ENCODE assay signal across 27 cellular contexts in genomic region chr20:45848969-45849582, GRCh38. TPM values are rescaled to one million over a fixed set of nuclear protein-coding genes. Genes with fewer than 3 reads are reported as not detected.
"Had no signal": no experiment of that assay in that cellular context is flagged by ENCODE, and none has a peak within 500 bp of the region (broad histone marks: within the 10 kb centered on the region; RNA-seq: fewer than 3 reads in every experiment).

No MANE protein-coding gene starts in this region.

- H3K4me1 Mint-ChIP-seq: neural crest cell had no signal

- H3K9me3 Mint-ChIP-seq: activated CD4-positive, alpha-beta memory T cell treated with anti-CD3 and anti-CD28 coated beads, Interleukin-2, amount 10 ng/mL, durations not matched to agents 7 days and 5 days; activated CD4-positive, alpha-beta T cell treated with anti-CD3 and anti-CD28 coated beads, Interleukin-2, amount 10 ng/mL, durations not matched to agents 7 days and 5 days; activated T-cell treated with anti-CD3 and anti-CD28 coated beads, Interleukin-2, amount 50 U/mL, for 72 hours; naive thymus-derived CD4-positive, alpha-beta T cell; neural crest cell; T-helper 1 cell treated with Interleukin-12 subunit alpha and Interleukin-12 subunit beta and Interleukin-4 antibody, amounts not matched to agents 30 μg/mL and 1 μg/mL, for 36 hours had no signal

- H3K27ac Mint-ChIP-seq: activated CD4-positive, alpha-beta memory T cell treated with anti-CD3 and anti-CD28 coated beads, Interleukin-2, amount 10 ng/mL, durations not matched to agents 7 days and 5 days; activated CD4-positive, alpha-beta T cell treated with anti-CD3 and anti-CD28 coated beads, Interleukin-2, amount 10 ng/mL, durations not matched to agents 7 days and 5 days; activated naive CD8-positive, alpha-beta T cell; activated T-cell treated with anti-CD3 and anti-CD28 coated beads, Interleukin-2, amount 50 U/mL, for 72 hours; T-helper 1 cell treated with Interleukin-12 subunit alpha and Interleukin-12 subunit beta and Interleukin-4 antibody, amounts not matched to agents 30 μg/mL and 1 μg/mL, for 36 hours had no signal

- H3K4me3 ChIP-seq: psoas muscle, smooth muscle cell, tibial nerve had no signal

- H3K4me1 ChIP-seq: parathyroid adenoma had no signal

- H3K9me3 ChIP-seq: psoas muscle, tibial nerve had no signal

- H3K4me3 Mint-ChIP-seq: activated CD4-positive, alpha-beta memory T cell treated with anti-CD3 and anti-CD28 coated beads, Interleukin-2, amount 10 ng/mL, durations not matched to agents 7 days and 5 days; activated CD4-positive, alpha-beta T cell treated with anti-CD3 and anti-CD28 coated beads, Interleukin-2, amount 10 ng/mL, durations not matched to agents 7 days and 5 days; activated naive CD8-positive, alpha-beta T cell; activated T-cell treated with anti-CD3 and anti-CD28 coated beads, Interleukin-2, amount 50 U/mL, for 72 hours; neural crest cell; T-helper 1 cell treated with Interleukin-12 subunit alpha and Interleukin-12 subunit beta and Interleukin-4 antibody, amounts not matched to agents 30 μg/mL and 1 μg/mL, for 36 hours had no signal

- DNase-seq: activated CD4-positive, alpha-beta memory T cell treated with anti-CD3 and anti-CD28 coated beads, Interleukin-2, amount 10 ng/mL, durations not matched to agents 7 days and 5 days; activated CD4-positive, alpha-beta T cell treated with anti-CD3 and anti-CD28 coated beads, Interleukin-2, amount 10 ng/mL, durations not matched to agents 7 days and 5 days; activated CD4-positive, CD25-positive, alpha-beta regulatory T cell treated with anti-CD3 and anti-CD28 coated beads, Interleukin-2, amount 50 U/mL, for 72 hours; activated effector memory CD4-positive, alpha-beta T cell treated with Interleukin-2 at 50 U/mL for 16 hours; activated naive CD4-positive, alpha-beta T cell treated with Interleukin-2 at 50 U/mL for 16 hours; activated T-cell treated with anti-CD3 and anti-CD28 coated beads for 4 hours; activated T-cell treated with anti-CD3 and anti-CD28 coated beads, Interleukin-2, amount 50 U/mL, for 72 hours; caudate nucleus; foreskin fibroblast; head of caudate nucleus; hippocampal formation; left colon; midbrain; naive thymus-derived CD4-positive, alpha-beta T cell; occipital lobe; psoas muscle; stimulated activated CD4-positive, alpha-beta T cell treated with anti-CD3 and anti-CD28 coated beads, Interleukin-15, amount 100 ng/mL, for 24 hours; stimulated activated naive CD4-positive, alpha-beta T cell treated with Interleukin-2 at 50 U/mL for 16 hours; T1000; WERI-Rb-1 had no signal

- H3K9ac ChIP-seq: parathyroid adenoma had no signal

- H3K4me2 ChIP-seq: smooth muscle cell had no signal

- H3K27ac ChIP-seq: parathyroid adenoma, psoas muscle, tibial nerve, WERI-Rb-1 had no signal

- ATAC-seq: activated T-cell treated with anti-CD3 and anti-CD28 coated beads, Interleukin-2, amount 50 U/mL, for 72 hours; esophagus mucosa; left colon; naive thymus-derived CD4-positive, alpha-beta T cell; psoas muscle had no signal

- H2AFZ ChIP-seq: parathyroid adenoma had no signal

- H3K27me3 ChIP-seq: tibial nerve had no signal

- H3K27me3 Mint-ChIP-seq: activated CD4-positive, alpha-beta memory T cell treated with anti-CD3 and anti-CD28 coated beads, Interleukin-2, amount 10 ng/mL, durations not matched to agents 7 days and 5 days; activated CD4-positive, alpha-beta T cell treated with anti-CD3 and anti-CD28 coated beads, Interleukin-2, amount 10 ng/mL, durations not matched to agents 7 days and 5 days; activated naive CD8-positive, alpha-beta T cell; naive thymus-derived CD4-positive, alpha-beta T cell had no signal

RNA-seq across cellular contexts. Expression of gene TNNC2, which starts 22.0 kb away (rescaled TPM):
- total RNA-seq: activated CD4-positive, alpha-beta memory T cell treated with anti-CD3 and anti-CD28 coated beads, Interleukin-2, amount 10 ng/mL, durations not matched to agents 7 days and 5 days; activated CD4-positive, alpha-beta T cell treated with anti-CD3 and anti-CD28 coated beads, Interleukin-2, amount 10 ng/mL, durations not matched to agents 7 days and 5 days; esophagus mucosa; neural crest cell had no signal
- polyA plus RNA-seq: naive thymus-derived CD4-positive, alpha-beta T cell had no signal
